In the genomic region with DNA sequence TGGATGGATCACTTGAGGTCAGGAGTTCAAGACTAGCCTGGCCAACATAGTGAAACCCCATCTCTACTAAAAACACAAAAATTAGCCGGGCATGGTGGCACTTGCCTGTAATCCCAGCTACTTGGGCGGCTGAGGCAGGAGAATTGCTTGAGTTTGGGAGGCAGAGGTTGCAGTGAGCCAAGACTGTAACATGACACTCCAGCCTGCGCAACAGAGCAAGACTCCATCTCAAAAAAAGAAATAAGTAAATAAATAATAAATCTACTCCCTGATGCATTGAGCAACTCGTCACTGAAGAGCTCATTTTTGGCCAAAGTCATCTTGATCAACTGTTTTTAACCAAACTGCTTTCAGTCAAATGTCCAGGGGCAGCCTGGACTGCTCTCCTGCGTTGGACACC, we compare ENCODE assay signal across 1 cellular context. TPM values are rescaled to one million over a fixed set of nuclear protein-coding genes. Genes with fewer than 3 reads are reported as not detected.
"Had no signal": no experiment of that assay in that cellular context is flagged by ENCODE, and none has a peak within 500 bp of the region (broad histone marks: within the 10 kb centered on the region; RNA-seq: fewer than 3 reads in every experiment).

No MANE protein-coding gene starts in this region.

RNA-seq across cellular contexts. Expression of gene FAAP24, which starts 30.8 kb away (rescaled TPM):
- total RNA-seq: ascending aorta had no signal
